In genomic region chr14:104513641-104514046, GRCh38 we compare ENCODE assay signal across 19 cellular contexts.
DNase-seq lines count a peak whose midpoint lies in the region; ATAC-seq and TF ChIP-seq lines count a peak whose summit lies in the region.
"Had no signal": no experiment of that assay in that cellular context is flagged by ENCODE, and none has a peak within 500 bp of the region (broad histone marks: within the 10 kb centered on the region; RNA-seq: fewer than 3 reads in every experiment).

No MANE protein-coding gene starts in this region.

- TF ChIP-seq POLR2A in esophagus muscularis mucosa (IDR thresholded peaks at IDR 0.05; ENCODE audit: low read depth) (no peak), uterus (IDR thresholded peaks at IDR 0.05) (no peak)

- H3K27ac ChIP-seq in BLaER1 (no peak overlapping the region), Karpas-422 (ENCODE audit: low read length) (peak overlapping the region; percentile 90), esophagus muscularis mucosa (replicated peaks in 1 of 4) (no peak overlapping the region), osteoblast (ENCODE audit: low read depth, low read length) (no peak overlapping the region), uterus (no peak overlapping the region)

- ATAC-seq in sciatic nerve = no peak
- ATAC-seq: PC-3 had no signal

- H3K4me3 ChIP-seq in BLaER1 = no peak overlapping the region
- peak overlapping the region; percentile 46; the same call in 1 of the 2 replicates for H3K4me3 ChIP-seq in Karpas-422 (ENCODE audit: low read length)
- no peak overlapping the region for H3K4me3 ChIP-seq in esophagus muscularis mucosa
- no peak overlapping the region for H3K4me3 ChIP-seq in osteoblast (ENCODE audit: insufficient read depth, low read length)
- H3K4me3 ChIP-seq in uterus = no peak overlapping the region

- DNase-seq in Karpas-422 = peak; percentile 63
- peak; percentile 66 for DNase-seq in esophagus muscularis mucosa (ENCODE audit: extremely low spot score)
- DNase-seq in osteoblast (ENCODE audit: insufficient read length, low spot score, missing footprints) = peak; percentile 82
- DNase-seq in sciatic nerve (ENCODE audit: low spot score) = no peak
- DNase-seq in SHP77 (lab: John Stamatoyannopoulos, UW) = no peak
- no peak for DNase-seq in uterus
- DNase-seq: Calu3, DMS79 treated with DMSO at 0.1 percent for 48 hours, GF-D8, HCEC 1CT, NCI-H1436, NCI-H187, NCI-H2081 treated with DMSO at 0.1 percent for 48 hours, NCI-H2171, NCI-H226, NCI-H524, NCI-H748 treated with DMSO at 0.1 percent for 48 hours, PC-3 had no signal

- intact Hi-C loops in esophagus muscularis mucosa (cut with DNase I) (no loop called here), sciatic nerve (cut with DNase I) (no loop called here), uterus (cut with DNase I; ENCODE audit: low total_unique reads) (no loop called here)

- H4K20me1 ChIP-seq in BLaER1 (no peaks in the 10 kb centered on the region), Karpas-422 (ENCODE audit: insufficient read depth, low read depth, low read length) (no peaks in the 10 kb centered on the region), osteoblast (ENCODE audit: insufficient read depth, low read length) (no peaks in the 10 kb centered on the region)

- no peaks in the 10 kb centered on the region for H3K36me3 ChIP-seq in BLaER1
- H3K36me3 ChIP-seq in Karpas-422 (ENCODE audit: insufficient read depth, low read length) = peaks cover 4% of the 10 kb centered on the region; the same call in 1 of the 2 replicates
- H3K36me3 ChIP-seq in esophagus muscularis mucosa = no peaks in the 10 kb centered on the region
- H3K36me3 ChIP-seq in osteoblast (ENCODE audit: insufficient read depth, low read length) = no peaks in the 10 kb centered on the region
- H3K36me3 ChIP-seq in uterus = no peaks in the 10 kb centered on the region

- WGBS in esophagus muscularis mucosa = 89% methylated on average over 3 of the region's 6 CpGs

- H3K9ac ChIP-seq in BLaER1 (no peak overlapping the region), Karpas-422 (ENCODE audit: low read length) (peak overlapping the region; percentile 65)

- H3K4me1 ChIP-seq in BLaER1 = peaks cover 48% of the 10 kb centered on the region
- H3K4me1 ChIP-seq in Karpas-422 (ENCODE audit: low read length) = peaks cover 80% of the 10 kb centered on the region
- no peaks in the 10 kb centered on the region for H3K4me1 ChIP-seq in esophagus muscularis mucosa
- H3K4me1 ChIP-seq in osteoblast (ENCODE audit: insufficient read depth, low read length) = no peaks in the 10 kb centered on the region
- H3K4me1 ChIP-seq in uterus = no peaks in the 10 kb centered on the region

- no peak for TF ChIP-seq EP300 in esophagus muscularis mucosa (IDR thresholded peaks at IDR 0.05)

- H2AFZ ChIP-seq in Karpas-422 (ENCODE audit: low read length) (no peak overlapping the region), osteoblast (ENCODE audit: low read length) (no peak overlapping the region)

- peak overlapping the region; percentile 70 for H3K4me2 ChIP-seq in BLaER1
- H3K4me2 ChIP-seq in Karpas-422 (ENCODE audit: low read depth, low read length, poor library complexity, severe bottlenecking) = peak overlapping the region; percentile 55
- H3K4me2 ChIP-seq in osteoblast (ENCODE audit: insufficient read depth, low read length) = no peak overlapping the region

- H3K9me3 ChIP-seq in BLaER1 (peaks cover 20% of the 10 kb centered on the region), Karpas-422 (ENCODE audit: low read length) (no peaks in the 10 kb centered on the region), esophagus muscularis mucosa (peaks cover 0 to 27% (median 19%) of the 10 kb centered on the region in 4 donors), osteoblast (ENCODE audit: low read depth, low read length) (no peaks in the 10 kb centered on the region), uterus (peaks cover 0 to 9% of the 10 kb centered on the region in 2 donors)

- no peaks in the 10 kb centered on the region for H3K27me3 ChIP-seq in BLaER1
- H3K27me3 ChIP-seq in Karpas-422 (ENCODE audit: low read length) = no peaks in the 10 kb centered on the region
- peaks cover 0 to 41% (median 0%) of the 10 kb centered on the region in 4 donors for H3K27me3 ChIP-seq in esophagus muscularis mucosa
- no peaks in the 10 kb centered on the region for H3K27me3 ChIP-seq in osteoblast (ENCODE audit: insufficient read depth, low read length)
- H3K27me3 ChIP-seq in uterus = no peaks in the 10 kb centered on the region

- H3K79me2 ChIP-seq in Karpas-422 (ENCODE audit: low read length) = no peaks in the 10 kb centered on the region
- no peaks in the 10 kb centered on the region for H3K79me2 ChIP-seq in osteoblast (ENCODE audit: insufficient read depth, low read length)

- no peaks in the 10 kb centered on the region for H3K9me2 ChIP-seq in Karpas-422 (replicated peaks; ENCODE audit: insufficient read depth, low read length)

- no peak for TF ChIP-seq CTCF in esophagus muscularis mucosa (IDR thresholded peaks at IDR 0.05)
- TF ChIP-seq CTCF in osteoblast (IDR thresholded peaks at IDR 0.05; ENCODE audit: extremely low read depth, low read depth, low read length) = no peak
- no peak for TF ChIP-seq CTCF in uterus (IDR thresholded peaks at IDR 0.05)

Comparison
In these comparisons a context has a peak if more than half of its experiments do, and no peak if none do; other contexts are left out.
1. DNase-seq: peak in Karpas-422 (single experiment), esophagus muscularis mucosa (single experiment) and osteoblast (single experiment); none in sciatic nerve (single experiment), SHP77 (0 of 2) and uterus (0 of 2).